In genomic region chr11:8263769-8264410, GRCh38 we compare ENCODE assay signal across 8 cellular contexts. TPM values are rescaled to one million over a fixed set of nuclear protein-coding genes. Genes with fewer than 3 reads are reported as not detected.
A peak's percentile ranks its signal among the peaks of the same experiment; 100 is the strongest.
DNase-seq lines count a peak whose midpoint lies in the region; ATAC-seq and TF ChIP-seq lines count a peak whose summit lies in the region.

Gene LMO1, minus strand, starts transcription at chr11:8263878. Its CDS starts 516 bp downstream, at chr11:8263362.

- peaks cover 4% of the 10 kb centered on the region for H3K36me3 Mint-ChIP-seq in endothelial cell (ENCODE audit: low read depth, unreplicated experiment)

- CTCF ChIA-PET in AG04450 (lab: Charles Lee): interaction anchor here (0.6 to 3.4 kb wide), 41 partner anchors 8 to 688 kb away, joined by 3 to 28 read pairs (median 5); partner anchors contain the start of gene STK33

- H3K4me3 Mint-ChIP-seq in endothelial cell (ENCODE audit: unreplicated experiment): peak within 1 kb of the TSS; percentile 51

- peak; percentile 46 for ATAC-seq in GM18870 (IDR thresholded peaks at IDR 0.05; ENCODE audit: unreplicated experiment)

- TF ChIP-seq CTCF in AG04450 (IDR thresholded peaks at IDR 0.05; ENCODE audit: low read depth, low read length) (peak; percentile 88), HL-60 (IDR thresholded peaks at IDR 0.05; ENCODE audit: insufficient read depth, low read length) (peak; percentile 91), endothelial cell (IDR thresholded peaks at IDR 0.05; ENCODE audit: unreplicated experiment) (peak; percentile 47)

- POLR2A ChIA-PET in AG04450 (lab: Yijun Ruan, JAX): interaction anchor here (1.1 kb wide), 1 partner anchor 304 kb away, joined by 3 read pairs; no protein-coding TSS in a partner anchor

- H3K27ac Mint-ChIP-seq in endothelial cell (ENCODE audit: unreplicated experiment): peak within 1 kb of the TSS; percentile 6

- no peaks in the 10 kb centered on the region; the same call in 1 of the 2 replicates for H3K9me3 ChIP-seq in AG04450 (ENCODE audit: control insufficient read depth, insufficient read depth, low read length)

- H3K9me3 Mint-ChIP-seq in endothelial cell (ENCODE audit: unreplicated experiment): no peaks in the 10 kb centered on the region

- peaks cover 15% of the 10 kb centered on the region for H3K4me1 Mint-ChIP-seq in endothelial cell (ENCODE audit: unreplicated experiment)

- DNase-seq in AG04450 (ENCODE audit: low read depth, low spot score) (peak; percentile 13), HL-60 (ENCODE audit: low read depth in 1 of 2, low spot score in 1 of 2) (peak; percentile 39 to 77), NCI-H82 treated with DMSO at 0.1 percent for 48 hours (lab: John Stamatoyannopoulos, UW; ENCODE audit: unreplicated experiment) (peak; percentile 60), endothelial cell (ENCODE audit: low spot score) (peak; percentile 89), midbrain (lab: John Stamatoyannopoulos, UW) (peak; percentile 84)
- DNase-seq in activated CD8-positive, alpha-beta memory T cell treated with anti-CD3 and anti-CD28 coated beads for 4 hours (ENCODE audit: low read depth in 2 of 2): peak; percentile 41 to 45
- DNase-seq in stimulated activated CD8-positive, alpha-beta memory T cell treated with anti-CD3 and anti-CD28 coated beads, Interleukin-15, amount 100 ng/mL, for 4 hours (ENCODE audit: low read depth in 2 of 2): peak; percentile 10 to 19

- H3K27me3 ChIP-seq in AG04450 (ENCODE audit: control insufficient read depth, insufficient read depth, low read length): peaks cover 83% of the 10 kb centered on the region
- peaks cover 62% of the 10 kb centered on the region for H3K27me3 ChIP-seq in HL-60 (ENCODE audit: insufficient read depth, poor library complexity, severe bottlenecking)

- H3K27ac ChIP-seq in AG04450 (ENCODE audit: low read depth, low read length) (no peak within 1 kb of the TSS), HL-60 (replicated peaks) (no peak within 1 kb of the TSS)

- peaks cover 22% of the 10 kb centered on the region for H3K27me3 Mint-ChIP-seq in endothelial cell (ENCODE audit: unreplicated experiment)

- H3K4me3 ChIP-seq in AG04450 (ENCODE audit: low read depth, low read length) (peak within 1 kb of the TSS; percentile 41), HL-60 (replicated peaks; ENCODE audit: insufficient read depth, low read length) (peak within 1 kb of the TSS; percentile 17; the same call in 1 of the 2 replicates)

RNA-seq across cellular contexts. Expression of gene LMO1, which starts in this region (rescaled TPM):
- not detected in 2 replicates for polyA plus RNA-seq in AG04450 (2011; rRNA removed)
- polyA minus RNA-seq in AG04450 (2011; rRNA and poly(A)+ RNA removed): not detected in 2 replicates
- not detected for total RNA-seq in endothelial cell (ENCODE audit: unreplicated experiment)

Comparison
In these comparisons a context has a peak if more than half of its experiments do, and no peak if none do; other contexts are left out.
1. Peak in DNase-seq and H3K4me3 ChIP-seq in AG04450; RNA of the gene not detected or under 1 TPM.
2. Peak in DNase-seq in endothelial cell; RNA of the gene not detected or under 1 TPM.
3. DNase-seq: peak in every context shown above with its lines; median percentile 89 in endothelial cell; 84 in midbrain; 60 in NCI-H82 treated with DMSO at 0.1 percent for 48 hours; 58 in HL-60; 43 in activated CD8-positive, alpha-beta memory T cell treated with anti-CD3 and anti-CD28 coated beads for 4 hours; 14 in stimulated activated CD8-positive, alpha-beta memory T cell treated with anti-CD3 and anti-CD28 coated beads, Interleukin-15, amount 100 ng/mL, for 4 hours; 13 in AG04450.